ENCODE assay signal across 8 cellular contexts in the genomic region with DNA sequence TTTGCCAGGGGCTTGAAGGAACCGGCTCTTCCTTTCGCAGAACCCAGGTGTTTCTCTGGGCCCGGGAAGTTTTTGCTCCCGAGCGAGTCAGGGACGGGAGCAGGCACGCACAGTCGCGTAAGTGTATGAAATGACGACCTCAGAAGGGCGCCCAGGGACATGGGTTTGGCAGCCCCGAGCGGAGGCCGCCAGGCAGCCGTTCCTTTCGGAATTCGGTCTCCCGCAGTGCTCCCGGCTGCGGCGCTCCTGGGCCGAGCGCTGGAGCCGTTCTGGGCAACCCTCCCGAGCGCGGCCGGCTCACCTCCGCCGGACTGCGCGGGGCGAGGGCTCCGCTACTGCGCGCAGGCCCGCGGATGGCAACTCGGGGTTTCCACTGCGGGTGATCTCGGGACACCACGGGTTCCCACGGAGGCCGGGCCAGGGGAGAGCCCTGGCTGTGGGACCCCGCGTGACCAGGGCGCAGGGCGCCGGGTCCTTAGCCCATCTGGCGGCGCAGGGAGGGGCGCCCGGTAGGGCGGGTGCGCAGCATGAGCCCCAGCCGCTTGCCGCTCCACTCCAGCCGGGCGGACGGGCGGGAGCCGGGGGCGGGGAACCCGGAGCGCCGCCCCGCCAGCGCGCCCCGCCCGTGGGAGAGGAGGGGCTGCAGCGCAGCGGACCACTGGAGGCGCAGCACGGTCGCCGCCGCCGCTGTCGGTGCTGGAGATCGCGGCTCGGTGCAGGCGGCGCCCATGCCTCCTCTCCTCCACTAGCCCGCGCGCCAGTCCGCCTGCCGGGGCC. TPM values are rescaled to one million over a fixed set of nuclear protein-coding genes. Genes with fewer than 3 reads are reported as not detected.
DNase-seq lines count a peak whose midpoint lies in the region; ATAC-seq and TF ChIP-seq lines count a peak whose summit lies in the region.

TSS of gene OSBPL6 (plus strand) at position 690 of the 777 bp plus-strand sequence. CDS start 111,673 bp downstream, outside the sequence.

- H3K27me3 ChIP-seq in parathyroid adenoma (ENCODE audit: control insufficient read depth, insufficient read depth, low read length) (no peaks in the 10 kb centered on the region), upper lobe of right lung (peaks cover 10% of the 10 kb centered on the region)

- H3K9me3 ChIP-seq in SK-N-MC (ENCODE audit: low read depth, low read length) (no peaks in the 10 kb centered on the region), parathyroid adenoma (ENCODE audit: control insufficient read depth, low read length) (no peaks in the 10 kb centered on the region), upper lobe of right lung (no peaks in the 10 kb centered on the region)

- peak; percentile 44 for TF ChIP-seq CTCF in parathyroid adenoma (IDR thresholded peaks at IDR 0.05)
- peak; percentile 23 for TF ChIP-seq CTCF in upper lobe of right lung (IDR thresholded peaks at IDR 0.05)

- ATAC-seq in upper lobe of right lung = peak; percentile 98

- peak within 1 kb of the TSS; percentile 83 for H2AFZ ChIP-seq in parathyroid adenoma

- H3K4me3 ChIP-seq in SK-N-MC = peak within 1 kb of the TSS; percentile 92
- H3K4me3 ChIP-seq in parathyroid adenoma (ENCODE audit: low read depth, low read length) = peak within 1 kb of the TSS; percentile 74
- peak within 1 kb of the TSS; percentile 80 for H3K4me3 ChIP-seq in upper lobe of right lung

- intact Hi-C loops in cardiac septum (cut with DNase I) (loop anchor here (1.0 to 10.0 kb wide), 6 partner anchors 43 to 257 kb away; partner anchors contain the start of genes PJVK, PRKRA and RBM45), upper lobe of right lung (cut with DNase I) (no loop called here)

- H3K9ac ChIP-seq in SK-N-MC (ENCODE audit: insufficient read length) = peak within 1 kb of the TSS; percentile 76
- H3K9ac ChIP-seq in parathyroid adenoma = peak within 1 kb of the TSS; percentile 70

- H3K36me3 ChIP-seq in SK-N-MC (ENCODE audit: insufficient read depth, low read length) (no peaks in the 10 kb centered on the region), parathyroid adenoma (ENCODE audit: control insufficient read depth, insufficient read depth, low read length) (no peaks in the 10 kb centered on the region), upper lobe of right lung (no peaks in the 10 kb centered on the region)

- peak within 1 kb of the TSS; percentile 98 for H3K4me2 ChIP-seq in parathyroid adenoma (ENCODE audit: low read length)

- DNase-seq in EL = peak; percentile 86
- DNase-seq in GOT3 (lab: John Stamatoyannopoulos, UW) = peak; percentile 65
- DNase-seq in Kasumi-1 (lab: John Stamatoyannopoulos, UW) = peak; percentile 63 to 64
- DNase-seq in SK-N-MC (ENCODE audit: low read depth, low spot score) = no peak
- DNase-seq in activated naive CD8-positive, alpha-beta T cell treated with anti-CD3 and anti-CD28 coated beads, Interleukin-2, amount 50 U/mL, for 16 hours (ENCODE audit: low read depth, low spot score) = peak; percentile 15
- DNase-seq in cardiac septum (ENCODE audit: low spot score) = peak; percentile 84
- peak; percentile 92 for DNase-seq in upper lobe of right lung

- H3K4me1 ChIP-seq in parathyroid adenoma = no peaks in the 10 kb centered on the region
- no peaks in the 10 kb centered on the region for H3K4me1 ChIP-seq in upper lobe of right lung

- H3K27ac ChIP-seq in SK-N-MC (no peak within 1 kb of the TSS), parathyroid adenoma (peak within 1 kb of the TSS; percentile 91), upper lobe of right lung (peak within 1 kb of the TSS; percentile 83)

- H3K79me2 ChIP-seq in parathyroid adenoma = no peaks in the 10 kb centered on the region

RNA-seq across cellular contexts. Expression of gene OSBPL6, which starts in this region (rescaled TPM):
- total RNA-seq in cardiac septum (5.5 TPM), upper lobe of right lung (2.6 TPM)
